Comparison of ENCODE assay signal across 2 cellular contexts in the genomic region with DNA sequence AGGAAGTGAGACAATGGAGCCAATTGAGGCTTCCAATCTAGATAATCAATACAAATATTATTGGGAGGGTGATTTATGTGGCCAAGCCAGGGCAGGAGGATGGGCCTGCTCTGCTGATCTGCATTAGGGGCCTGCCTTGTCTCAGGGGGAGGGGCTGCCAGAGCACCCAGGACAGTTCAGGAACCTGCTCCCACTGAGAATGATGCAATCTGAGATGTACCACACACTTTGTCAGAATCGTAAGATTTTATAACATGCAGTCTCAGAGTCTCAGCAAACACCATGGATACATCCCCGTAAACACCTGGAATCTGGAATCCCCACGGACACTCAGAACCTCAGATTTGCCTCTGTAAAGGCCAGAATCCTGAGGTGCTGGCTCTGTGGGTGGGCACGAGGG.
TF ChIP-seq lines count a peak whose summit lies in the region.

No MANE protein-coding gene starts in this region.

TF ChIP-seq in IMR-90, 13 proteins besides CTCF, POLR2A, EP300 and RAD21:
- TF ChIP-seq CEBPB (IDR thresholded peaks at IDR 0.05; ENCODE audit: low read depth, low read length): peak; percentile 43; the same call in 1 of the 2 replicates
- TF ChIP-seq USF2 (IDR thresholded peaks at IDR 0.05; ENCODE audit: low read depth, low read length): no peak

TF ChIP-seq in K562, 482 proteins besides CTCF, POLR2A, EP300 and RAD21:
- TF ChIP-seq PHB (CRISPR knock-in tag; IDR thresholded peaks at IDR 0.05) (no peak), ATF3 (IDR thresholded peaks at IDR 0.05) (peak; percentile 68), ATF3 (CRISPR knock-in tag; conservative IDR thresholded peaks at IDR 0.05) (no peak), DNMT1 (IDR thresholded peaks at IDR 0.05) (no peak), KDM1A (IDR thresholded peaks at IDR 0.05) (no peak), TRIM28 (IDR thresholded peaks at IDR 0.05) (no peak), SMC3 (conservative IDR thresholded peaks at IDR 0.05; ENCODE audit: insufficient read depth, low read depth, low read length) (no peak), PHF20 (IDR thresholded peaks at IDR 0.05; ENCODE audit: partially characterized antibody) (no peak), EWSR1 (IDR thresholded peaks at IDR 0.05; ENCODE audit: borderline replicate concordance, low read depth, partially characterized antibody) (no peak), UBTF (IDR thresholded peaks at IDR 0.05; ENCODE audit: borderline replicate concordance in 1 of 2, low read depth in 2 of 2, low read length in 2 of 2) (no peak), CEBPG (CRISPR knock-in tag; IDR thresholded peaks at IDR 0.05) (0 out of 2 replicates have a peak, but pooled peaks have one; percentile 50), CEBPG (tag; conservative IDR thresholded peaks at IDR 0.05 in 1 of 2, IDR thresholded peaks at IDR 0.05 in 1 of 2) (peak; percentile 25 to 66; a peak in 3 of 4 replicates), ZKSCAN3 (CRISPR knock-in tag; IDR thresholded peaks at IDR 0.05) (no peak), SIN3B (IDR thresholded peaks at IDR 0.05; ENCODE audit: low read depth) (no peak), NELFE (IDR thresholded peaks at IDR 0.05; ENCODE audit: insufficient read depth, insufficient read length) (no peak), TEAD2 (tag; IDR thresholded peaks at IDR 0.05) (no peak), RERE (CRISPR knock-in tag; IDR thresholded peaks at IDR 0.05; ENCODE audit: borderline replicate concordance) (no peak), ARID1B (IDR thresholded peaks at IDR 0.05) (no peak), NR2C2 (CRISPR knock-in tag; IDR thresholded peaks at IDR 0.05) (no peak), NR2C2 (tag; IDR thresholded peaks at IDR 0.05) (no peak), SIRT6 (IDR thresholded peaks at IDR 0.05; ENCODE audit: low read depth, low read length) (no peak), POLR2H (tag; IDR thresholded peaks at IDR 0.05; ENCODE audit: low read depth) (no peak), ZNF124 (CRISPR knock-in tag; IDR thresholded peaks at IDR 0.05) (no peak)
- TF ChIP-seq, protein P1, sequence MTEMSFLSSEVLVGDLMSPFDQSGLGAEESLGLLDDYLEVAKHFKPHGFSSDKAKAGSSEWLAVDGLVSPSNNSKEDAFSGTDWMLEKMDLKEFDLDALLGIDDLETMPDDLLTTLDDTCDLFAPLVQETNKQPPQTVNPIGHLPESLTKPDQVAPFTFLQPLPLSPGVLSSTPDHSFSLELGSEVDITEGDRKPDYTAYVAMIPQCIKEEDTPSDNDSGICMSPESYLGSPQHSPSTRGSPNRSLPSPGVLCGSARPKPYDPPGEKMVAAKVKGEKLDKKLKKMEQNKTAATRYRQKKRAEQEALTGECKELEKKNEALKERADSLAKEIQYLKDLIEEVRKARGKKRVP (CRISPR knock-in tag; IDR thresholded peaks at IDR 0.05): 0 out of 2 replicates have a peak, but pooled peaks have one; percentile 7
